1 cellular context compared by ENCODE assay signal in the genomic region with DNA sequence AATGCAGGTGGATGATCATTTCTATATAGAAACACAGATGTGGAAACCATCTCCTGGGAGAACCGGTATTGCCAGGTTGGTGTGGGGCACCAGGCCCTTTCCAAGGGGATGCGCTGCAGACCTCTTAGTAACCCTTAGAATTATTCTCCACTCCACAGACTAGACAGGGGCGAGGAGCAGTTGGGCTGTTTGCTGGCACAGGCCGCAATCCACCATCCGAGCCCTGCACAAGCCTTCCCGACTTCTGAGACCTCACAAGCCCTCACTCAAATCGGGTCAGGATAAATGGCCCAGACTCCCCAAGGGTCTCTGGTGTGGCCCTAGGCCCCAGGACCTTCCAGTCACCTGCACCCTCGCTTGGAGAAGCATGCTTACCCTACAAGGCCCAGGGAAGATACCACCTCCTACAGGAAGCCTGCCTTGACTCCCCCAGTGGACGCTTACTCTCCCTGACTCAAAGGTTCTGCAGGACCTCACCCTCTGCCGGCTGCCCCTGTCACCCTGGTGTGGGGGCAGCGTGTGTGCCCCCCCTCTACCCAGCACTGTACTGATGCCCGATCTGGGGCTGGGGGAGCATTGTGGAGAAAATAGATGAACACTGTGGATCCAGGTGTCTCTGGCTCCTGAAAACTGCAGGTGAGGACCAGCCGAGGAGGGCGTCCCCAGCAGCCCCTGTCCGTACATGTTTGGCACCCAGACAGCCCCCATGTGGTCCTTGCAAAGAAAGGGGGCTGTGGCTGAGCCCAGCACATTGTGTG.
TF ChIP-seq lines count a peak whose summit lies in the region.

No MANE protein-coding gene starts in this region.

TF ChIP-seq in K562, 482 proteins besides CTCF, POLR2A, EP300 and RAD21:
- TF ChIP-seq ZNF583 (CRISPR knock-in tag; IDR thresholded peaks at IDR 0.05), result no peak
- peak; percentile 90 for TF ChIP-seq ZFP36 (IDR thresholded peaks at IDR 0.05; ENCODE audit: low read depth, low read length, partially characterized antibody)
- TF ChIP-seq, protein P1, sequence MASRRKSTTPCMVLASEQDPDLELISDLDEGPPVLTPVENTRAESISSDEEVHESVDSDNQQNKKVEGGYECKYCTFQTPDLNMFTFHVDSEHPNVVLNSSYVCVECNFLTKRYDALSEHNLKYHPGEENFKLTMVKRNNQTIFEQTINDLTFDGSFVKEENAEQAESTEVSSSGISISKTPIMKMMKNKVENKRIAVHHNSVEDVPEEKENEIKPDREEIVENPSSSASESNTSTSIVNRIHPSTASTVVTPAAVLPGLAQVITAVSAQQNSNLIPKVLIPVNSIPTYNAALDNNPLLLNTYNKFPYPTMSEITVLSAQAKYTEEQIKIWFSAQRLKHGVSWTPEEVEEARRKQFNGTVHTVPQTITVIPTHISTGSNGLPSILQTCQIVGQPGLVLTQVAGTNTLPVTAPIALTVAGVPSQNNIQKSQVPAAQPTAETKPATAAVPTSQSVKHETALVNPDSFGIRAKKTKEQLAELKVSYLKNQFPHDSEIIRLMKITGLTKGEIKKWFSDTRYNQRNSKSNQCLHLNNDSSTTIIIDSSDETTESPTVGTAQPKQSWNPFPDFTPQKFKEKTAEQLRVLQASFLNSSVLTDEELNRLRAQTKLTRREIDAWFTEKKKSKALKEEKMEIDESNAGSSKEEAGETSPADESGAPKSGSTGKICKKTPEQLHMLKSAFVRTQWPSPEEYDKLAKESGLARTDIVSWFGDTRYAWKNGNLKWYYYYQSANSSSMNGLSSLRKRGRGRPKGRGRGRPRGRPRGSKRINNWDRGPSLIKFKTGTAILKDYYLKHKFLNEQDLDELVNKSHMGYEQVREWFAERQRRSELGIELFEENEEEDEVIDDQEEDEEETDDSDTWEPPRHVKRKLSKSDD (conservative IDR thresholded peaks at IDR 0.05; ENCODE audit: low read length), result no peak
- no peak for TF ChIP-seq ZNF124 (CRISPR knock-in tag; IDR thresholded peaks at IDR 0.05)
- no peak for TF ChIP-seq GABPB2 (CRISPR knock-in tag; conservative IDR thresholded peaks at IDR 0.05)
